ENCODE assay signal across 8 cellular contexts in genomic region chr13:52195052-52195837, GRCh38. TPM values are rescaled to one million over a fixed set of nuclear protein-coding genes. Genes with fewer than 3 reads are reported as not detected.
DNase-seq lines count a peak whose midpoint lies in the region; ATAC-seq and TF ChIP-seq lines count a peak whose summit lies in the region.

No MANE protein-coding gene starts in this region.

- H3K27ac ChIP-seq in MM.1S (ENCODE audit: low read length) (no peak overlapping the region; the same call in 1 of the 2 replicates), esophagus muscularis mucosa (replicated peaks in 1 of 4) (peak overlapping the region; percentile 83 to 90 (median 90))

- peak overlapping the region; percentile 79; the same call in 1 of the 2 replicates for H3K4me3 ChIP-seq in MM.1S (ENCODE audit: low read length)
- peak overlapping the region; percentile 75 to 92 (median 78) for H3K4me3 ChIP-seq in esophagus muscularis mucosa

- H4K20me1 ChIP-seq in MM.1S (ENCODE audit: insufficient read depth, low read length) = no peaks in the 10 kb centered on the region

- POLR2A ChIA-PET in naive thymus-derived CD8-positive, alpha-beta T cell (lab: Charles Lee) = interaction anchor here (0.5 to 3.8 kb wide), 11 partner anchors 8 to 742 kb away, joined by 3 to 18 read pairs (median 5); partner anchors contain the start of genes ALG11, ATP7B, DHRS12 and INTS6

- peaks cover 22% of the 10 kb centered on the region for H3K79me2 ChIP-seq in MM.1S (ENCODE audit: low read length)

- DNase-seq in DMS53 treated with DMSO at 0.1 percent for 48 hours (lab: John Stamatoyannopoulos, UW; ENCODE audit: unreplicated experiment) (peak; percentile 60), MM.1S (peak; percentile 30), esophagus muscularis mucosa (ENCODE audit: extremely low spot score) (peak; percentile 94), COR-L47 (lab: John Stamatoyannopoulos, UW) (no peak)
- DNase-seq in activated T-cell treated with anti-CD3 and anti-CD28 coated beads, Interleukin-2, amount 50 U/mL, for 24 hours = peak; percentile 78
- peak; percentile 34 to 78 (median 56) for DNase-seq in naive thymus-derived CD8-positive, alpha-beta T cell
- peak; percentile 13 to 57 (median 37) for DNase-seq in stimulated activated naive CD4-positive, alpha-beta T cell (lab: John Stamatoyannopoulos, UW)

- intact Hi-C loops in esophagus muscularis mucosa (cut with DNase I) = loop anchor here (5.0 kb wide), 1 partner anchor 257 kb away; the partner anchor contains the start of gene VPS36

- no peaks in the 10 kb centered on the region for H3K9me2 ChIP-seq in MM.1S (replicated peaks; ENCODE audit: insufficient read depth, low read length)

- TF ChIP-seq POLR2A in esophagus muscularis mucosa (IDR thresholded peaks at IDR 0.05; ENCODE audit: low read depth) = no peak

- peak; percentile 56 for ATAC-seq in GM21619 (IDR thresholded peaks at IDR 0.05; ENCODE audit: unreplicated experiment)
- peak; percentile 61 to 62 for ATAC-seq in naive thymus-derived CD8-positive, alpha-beta T cell

- H3K9me3 Mint-ChIP-seq in activated T-cell treated with anti-CD3 and anti-CD28 coated beads, Interleukin-2, amount 50 U/mL, for 24 hours = no peaks in the 10 kb centered on the region
- no peaks in the 10 kb centered on the region for H3K9me3 Mint-ChIP-seq in naive thymus-derived CD8-positive, alpha-beta T cell

- H3K36me3 ChIP-seq in MM.1S (replicated peaks; ENCODE audit: insufficient read depth, low read length) = no peaks in the 10 kb centered on the region
- peaks cover 0 to 3% (median 0%) of the 10 kb centered on the region in 4 donors for H3K36me3 ChIP-seq in esophagus muscularis mucosa

- H3K9ac ChIP-seq in MM.1S (ENCODE audit: low read length) = peak overlapping the region; percentile 70; the same call in 1 of the 2 replicates

- H3K4me1 ChIP-seq in MM.1S (ENCODE audit: low read length) (no peaks in the 10 kb centered on the region), esophagus muscularis mucosa (peaks cover 11 to 42% (median 29%) of the 10 kb centered on the region in 4 donors)

- peaks cover 13% of the 10 kb centered on the region for H3K36me3 Mint-ChIP-seq in activated T-cell treated with anti-CD3 and anti-CD28 coated beads, Interleukin-2, amount 50 U/mL, for 24 hours (ENCODE audit: low read depth)
- H3K36me3 Mint-ChIP-seq in naive thymus-derived CD8-positive, alpha-beta T cell = peaks cover 0 to 2% (median 0%) of the 10 kb centered on the region in 3 donors

- H3K4me2 ChIP-seq in MM.1S (ENCODE audit: low read depth, low read length) = peak overlapping the region; percentile 54; the same call in 1 of the 2 replicates

- no peaks in the 10 kb centered on the region for H3K27me3 ChIP-seq in MM.1S (replicated peaks; ENCODE audit: insufficient read depth, low read length)
- no peaks in the 10 kb centered on the region for H3K27me3 ChIP-seq in esophagus muscularis mucosa

- TF ChIP-seq CTCF in MM.1S (IDR thresholded peaks at IDR 0.05; ENCODE audit: low read length) = no peak
- peak in 1 of 3 experiments; percentile 22 for TF ChIP-seq CTCF in esophagus muscularis mucosa (IDR thresholded peaks at IDR 0.05)

- H2AFZ ChIP-seq in MM.1S (ENCODE audit: low read length) = peak overlapping the region; percentile 38; the same call in 1 of the 2 replicates

- H3K27me3 Mint-ChIP-seq in activated T-cell treated with anti-CD3 and anti-CD28 coated beads, Interleukin-2, amount 50 U/mL, for 24 hours = no peaks in the 10 kb centered on the region
- no peaks in the 10 kb centered on the region for H3K27me3 Mint-ChIP-seq in naive thymus-derived CD8-positive, alpha-beta T cell

- no peaks in the 10 kb centered on the region for H3F3A ChIP-seq in MM.1S (ENCODE audit: insufficient read depth, low read length)

- no peak for TF ChIP-seq EP300 in esophagus muscularis mucosa (IDR thresholded peaks at IDR 0.05)

- H3K27ac Mint-ChIP-seq in activated T-cell treated with anti-CD3 and anti-CD28 coated beads, Interleukin-2, amount 50 U/mL, for 24 hours = peak overlapping the region; percentile 97
- peak overlapping the region; percentile 95 to 99 (median 98) for H3K27ac Mint-ChIP-seq in naive thymus-derived CD8-positive, alpha-beta T cell

- WGBS in esophagus muscularis mucosa = 9% methylated on average over 30 of the region's 51 CpGs

- peaks cover 41% of the 10 kb centered on the region for H3K4me1 Mint-ChIP-seq in activated T-cell treated with anti-CD3 and anti-CD28 coated beads, Interleukin-2, amount 50 U/mL, for 24 hours (ENCODE audit: low read depth)
- peaks cover 12 to 36% (median 28%) of the 10 kb centered on the region in 4 donors for H3K4me1 Mint-ChIP-seq in naive thymus-derived CD8-positive, alpha-beta T cell

- peak overlapping the region; percentile 93 for H3K4me3 Mint-ChIP-seq in activated T-cell treated with anti-CD3 and anti-CD28 coated beads, Interleukin-2, amount 50 U/mL, for 24 hours
- peak overlapping the region; percentile 90 to 99 (median 99) for H3K4me3 Mint-ChIP-seq in naive thymus-derived CD8-positive, alpha-beta T cell

- H3K9me3 ChIP-seq in MM.1S (replicated peaks; ENCODE audit: insufficient read depth, low read length) = no peaks in the 10 kb centered on the region
- no peaks in the 10 kb centered on the region for H3K9me3 ChIP-seq in esophagus muscularis mucosa

RNA-seq across cellular contexts. Expression of gene NEK3, which starts 35.8 kb away (rescaled TPM):
- total RNA-seq in esophagus muscularis mucosa = 10 to 100 TPM in 1 of 4 donors, 1 to 10 TPM in 3; 5.0 to 11.6 (median 6.9) TPM
- total RNA-seq in naive thymus-derived CD8-positive, alpha-beta T cell = 1 to 10 TPM; 1.4 to 1.8 TPM
- polyA plus RNA-seq in naive thymus-derived CD8-positive, alpha-beta T cell = under 1 TPM; 0.40 to 0.77 (median 0.63) TPM
